ENCODE assay signal across 6 cellular contexts in genomic region chr9:90175257-90175656, GRCh38.
"Had no signal": no experiment of that assay in that cellular context is flagged by ENCODE, and none has a peak within 500 bp of the region (broad histone marks: within the 10 kb centered on the region; RNA-seq: fewer than 3 reads in every experiment).

No MANE protein-coding gene starts in this region.

- DNase-seq: GM23248, GOT3, H7, IMR-90 had no signal

- H3K36me3 ChIP-seq: HAP-1 had no signal

- ATAC-seq: HCT116 had no signal

- H3K27ac ChIP-seq: GM23248 had no signal

- H3K4me3 ChIP-seq: GM23248, HAP-1 had no signal

- H3K9me3 ChIP-seq: HAP-1 had no signal

- H3K4me1 ChIP-seq: HAP-1 had no signal
